Comparison of ENCODE assay signal across 19 cellular contexts in genomic region chr3:9678493-9678892, GRCh38. TPM values are rescaled to one million over a fixed set of nuclear protein-coding genes. Genes with fewer than 3 reads are reported as not detected.
"Had no signal": no experiment of that assay in that cellular context is flagged by ENCODE, and none has a peak within 500 bp of the region (broad histone marks: within the 10 kb centered on the region; RNA-seq: fewer than 3 reads in every experiment).

No MANE protein-coding gene starts in this region.

- H3K4me3 ChIP-seq: breast epithelium, esophagus squamous epithelium, sigmoid colon, spleen, stomach, thyroid gland had no signal

- FAIRE-seq: kidney had no signal

- H3K4me1 ChIP-seq: breast epithelium, esophagus squamous epithelium, sigmoid colon, thyroid gland had no signal

- H3K27me3 ChIP-seq: breast epithelium, esophagus squamous epithelium, sigmoid colon, spleen, stomach, thyroid gland had no signal

- H3K9me3 ChIP-seq: breast epithelium, esophagus squamous epithelium, sigmoid colon, spleen, stomach, thyroid gland had no signal

- DNase-seq: activated naive CD4-positive, alpha-beta T cell; activated naive CD8-positive, alpha-beta T cell treated with anti-CD3 and anti-CD28 coated beads, Interleukin-2, amount 10 ng/mL, durations not matched to agents 7 days and 5 days; activated T-cell treated with anti-CD3 and anti-CD28 coated beads for 4 hours; aorta; esophagus squamous epithelium; kidney; mesendoderm; nephron progenitor cell; sigmoid colon; spleen; stomach; thyroid gland had no signal

- H3K27ac ChIP-seq: breast epithelium, esophagus squamous epithelium, sigmoid colon, spleen, stomach, thyroid gland had no signal

RNA-seq across cellular contexts. Expression of gene CPNE9, which starts 25.1 kb away (rescaled TPM):
- total RNA-seq: aorta, breast epithelium, esophagus squamous epithelium, fibroblast of villous mesenchyme, glomerular endothelial cell, liver, omental fat pad, pulmonary artery endothelial cell, stomach, thyroid gland, urinary bladder had no signal
- polyA plus RNA-seq: aorta, liver had no signal
